Comparison of ENCODE assay signal across 8 cellular contexts in the genomic region with DNA sequence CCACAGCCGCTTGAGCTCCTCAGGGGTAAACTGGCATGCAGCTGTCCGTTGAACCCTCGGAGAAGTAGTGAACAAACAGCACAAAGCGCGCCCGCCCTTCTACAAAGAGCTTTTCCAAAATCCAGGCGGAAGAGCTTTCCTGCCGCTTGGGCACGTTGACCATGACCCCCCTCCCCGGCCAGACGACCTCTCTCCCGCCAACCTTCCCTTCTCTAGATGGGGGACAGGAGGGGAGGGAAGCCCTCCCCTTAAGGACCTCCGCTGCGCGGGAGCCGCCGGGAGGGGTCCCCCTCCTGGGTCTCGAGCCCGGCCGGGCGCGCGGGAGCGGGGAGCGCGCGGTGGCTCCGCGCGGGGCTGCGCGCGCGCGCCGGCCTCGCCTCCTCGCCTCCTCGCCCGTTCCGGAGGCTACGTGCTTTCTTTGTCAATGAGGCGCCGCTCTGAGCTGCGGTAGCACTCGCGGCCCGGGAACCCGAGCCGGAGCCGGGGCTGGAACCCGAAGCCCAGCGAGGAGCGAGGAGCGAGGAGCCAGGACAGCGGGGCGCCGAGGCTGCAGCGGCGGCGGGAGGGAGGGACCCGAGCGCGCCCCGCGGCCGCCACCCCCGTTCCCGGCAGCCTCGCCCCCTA. TPM values are rescaled to one million over a fixed set of nuclear protein-coding genes. Genes with fewer than 3 reads are reported as not detected.
DNase-seq lines count a peak whose midpoint lies in the region; ATAC-seq and TF ChIP-seq lines count a peak whose summit lies in the region.

Gene KIAA1549L (plus strand): TSS at position 421 of the 624 bp plus-strand sequence.

- CTCF ChIA-PET in mammary epithelial cell (lab: Charles Lee; ENCODE audit: low non-redundant PET): no interaction called here

- H3K4me1 ChIP-seq in mammary epithelial cell (ENCODE audit: insufficient read depth, low read length) (peaks cover 13% of the 10 kb centered on the region), urinary bladder (ENCODE audit: insufficient read depth) (no peaks in the 10 kb centered on the region)

- no peaks in the 10 kb centered on the region for H3K36me3 Mint-ChIP-seq in memory B cell

- H2AFZ ChIP-seq in mammary epithelial cell (ENCODE audit: low read depth, low read length): peak within 1 kb of the TSS; percentile 91

- peak within 1 kb of the TSS; percentile 65 for H3K4me3 Mint-ChIP-seq in memory B cell

- H3K4me3 ChIP-seq in mammary epithelial cell (replicated peaks in 1 of 3; ENCODE audit: insufficient read depth in 1 of 3, low read depth in 2 of 3, low read length in 3 of 3): peak within 1 kb of the TSS; percentile 25 to 60 (median 54)
- peak within 1 kb of the TSS; percentile 53 for H3K4me3 ChIP-seq in urinary bladder (ENCODE audit: low read depth, low read length)

- no peaks in the 10 kb centered on the region for H4K20me1 ChIP-seq in mammary epithelial cell (ENCODE audit: insufficient read depth, low read length)

- no peak for ATAC-seq in memory B cell (ENCODE audit: low read depth)

- H3K9ac ChIP-seq in mammary epithelial cell (ENCODE audit: insufficient read depth, low read length): no peak within 1 kb of the TSS

- H3K36me3 ChIP-seq in mammary epithelial cell (ENCODE audit: insufficient read depth, low read length) (no peaks in the 10 kb centered on the region), urinary bladder (ENCODE audit: insufficient read depth) (no peaks in the 10 kb centered on the region)

- no peak within 1 kb of the TSS for H3K27ac Mint-ChIP-seq in memory B cell

- peaks cover 2% of the 10 kb centered on the region for H3K79me2 ChIP-seq in mammary epithelial cell (ENCODE audit: insufficient read depth, low read length)

- in situ Hi-C loops in mammary epithelial cell (cut with MboI; ENCODE audit: low sequenced_read_pairs in 2 of 2): no loop called here

- H3K27ac ChIP-seq in mammary epithelial cell (ENCODE audit: insufficient read depth, low read depth, low read length): no peak within 1 kb of the TSS
- H3K27ac ChIP-seq in urinary bladder (ENCODE audit: low read depth): no peak within 1 kb of the TSS

- no TSS peak for BruUV-seq in mammary epithelial cell (replicated peaks; lab: Mats Ljungman, UMichigan)

- H3K4me1 Mint-ChIP-seq in memory B cell: no peaks in the 10 kb centered on the region

- TF ChIP-seq CTCF in mammary epithelial cell (conservative IDR thresholded peaks at IDR 0.05 in 1 of 2, IDR thresholded peaks at IDR 0.05 in 1 of 2; ENCODE audit: extremely low read depth in 1 of 2, insufficient read depth in 1 of 2, low read depth in 1 of 2, low read length in 2 of 2): no peak

- no peaks in the 10 kb centered on the region for H3K9me3 ChIP-seq in mammary epithelial cell (replicated peaks; ENCODE audit: insufficient read depth, low read length)

- intact Hi-C loops in mammary epithelial cell (cut with micrococcal nuclease): loop anchor here (5.0 kb wide), 3 partner anchors 87 to 182 kb away; no protein-coding TSS in a partner anchor

- peak within 1 kb of the TSS; percentile 87 for H3K4me2 ChIP-seq in mammary epithelial cell (ENCODE audit: insufficient read depth, low read depth, low read length)

- H3K27me3 Mint-ChIP-seq in memory B cell: peaks cover 15% of the 10 kb centered on the region

- DNase-seq in NCI-H2029 (lab: John Stamatoyannopoulos, UW): peak; percentile 30
- no peak for DNase-seq in NCI-H2029 treated with DMSO at 0.1 percent for 48 hours (lab: John Stamatoyannopoulos, UW)
- peak; percentile 82 for DNase-seq in NCI-H1092 treated with DMSO at 0.1 percent for 48 hours (lab: John Stamatoyannopoulos, UW)
- DNase-seq in mammary epithelial cell: peak; percentile 51
- DNase-seq in memory B cell (ENCODE audit: low spot score in 2 of 2): no peak
- DNase-seq in NCI-H774 (lab: John Stamatoyannopoulos, UW): no peak
- no peak for DNase-seq in NK-92 treated with Interleukin-12 subunit alpha and Interleukin-12 subunit beta, amount 100 ng/mL, for 24 hours (lab: John Stamatoyannopoulos, UW)

- H3K9me3 Mint-ChIP-seq in memory B cell: no peaks in the 10 kb centered on the region

- WGBS in mammary epithelial cell (ENCODE audit: low coverage, missing lambda C conversion rate): 8% methylated on average over 13 of the region's 70 CpGs
- WGBS in urinary bladder: 1% methylated on average over 70 of the region's 70 CpGs

- dilution Hi-C loops in mammary epithelial cell (cut with HindIII; ENCODE audit: low sequenced_read_pairs): no loop called here

- H3K27me3 ChIP-seq in mammary epithelial cell (ENCODE audit: insufficient read depth, low read length): no peaks in the 10 kb centered on the region

RNA-seq across cellular contexts. Expression of gene KIAA1549L, which starts in this region (rescaled TPM):
- total RNA-seq in mammary epithelial cell (10 to 100 TPM; 12.3 to 14.9 TPM), urinary bladder (1.7 TPM)
- polyA plus RNA-seq in mammary epithelial cell (4.8 TPM), urinary bladder (0.20 TPM)
- polyA minus RNA-seq in mammary epithelial cell: 10.1 TPM

Comparison
In these comparisons a context has a peak if more than half of its experiments do, and no peak if none do; other contexts are left out.
1. DNase-seq: peak in NCI-H2029 (single experiment), NCI-H1092 treated with DMSO at 0.1 percent for 48 hours (single experiment) and mammary epithelial cell (single experiment); none in NCI-H2029 treated with DMSO at 0.1 percent for 48 hours (single experiment), memory B cell (0 of 2), NCI-H774 (single experiment) and NK-92 treated with Interleukin-12 subunit alpha and Interleukin-12 subunit beta, amount 100 ng/mL, for 24 hours (single experiment).